In genomic region chr5:33313150-33313549, GRCh38 we compare ENCODE assay signal across 11 cellular contexts.
DNase-seq lines count a peak whose midpoint lies in the region; ATAC-seq and TF ChIP-seq lines count a peak whose summit lies in the region.
"Had no signal": no experiment of that assay in that cellular context is flagged by ENCODE, and none has a peak within 500 bp of the region (broad histone marks: within the 10 kb centered on the region; RNA-seq: fewer than 3 reads in every experiment).

No MANE protein-coding gene starts in this region.

- H3K27me3 ChIP-seq in AG04450 (ENCODE audit: control insufficient read depth, insufficient read depth, low read length): no peaks in the 10 kb centered on the region

- peak overlapping the region; percentile 77 for H3K27ac ChIP-seq in AG04450 (ENCODE audit: low read depth, low read length)
- H3K27ac ChIP-seq: VCaP had no signal

- ATAC-seq in HG03469 (IDR thresholded peaks at IDR 0.05; ENCODE audit: unreplicated experiment) (no peak), HG02885 (IDR thresholded peaks at IDR 0.05; ENCODE audit: poor library complexity, unreplicated experiment) (no peak), GM21367 (IDR thresholded peaks at IDR 0.05; ENCODE audit: unreplicated experiment) (no peak)

- CTCF ChIA-PET in AG04450 (lab: Charles Lee): interaction anchor here (1.6 kb wide), 1 partner anchor 14 kb away, joined by 5 read pairs; no protein-coding TSS in a partner anchor

- peak; percentile 47 for DNase-seq in AG04450 (ENCODE audit: low read depth, low spot score)
- peak; percentile 97 for DNase-seq in HT1080 (ENCODE audit: low read depth)
- DNase-seq in astrocyte of the spinal cord (ENCODE audit: low read depth, low spot score): peak; percentile 91
- peak; percentile 96 for DNase-seq in kidney tubule cell (ENCODE audit: low spot score)
- no peak for DNase-seq in T-helper 9 cell
- DNase-seq: H9, midbrain had no signal

- in situ Hi-C loops in astrocyte of the spinal cord (cut with HindIII; ENCODE audit: low sequenced_read_pairs): no loop called here

- H3K4me3 ChIP-seq in AG04450 (ENCODE audit: low read depth, low read length) (no peak overlapping the region), astrocyte of the spinal cord (ENCODE audit: low read depth, low read length) (no peak overlapping the region)

- TF ChIP-seq CTCF in AG04450 (IDR thresholded peaks at IDR 0.05; ENCODE audit: low read depth, low read length) (no peak), astrocyte of the spinal cord (IDR thresholded peaks at IDR 0.05; ENCODE audit: low read depth, low read length) (no peak)

- POLR2A ChIA-PET in AG04450 (lab: Yijun Ruan, JAX): no interaction called here

- H3K9me3 ChIP-seq in AG04450 (ENCODE audit: control insufficient read depth, insufficient read depth, low read length): no peaks in the 10 kb centered on the region
